ENCODE assay signal across 8 cellular contexts in genomic region chr11:128522943-128523518, GRCh38.
DNase-seq lines count a peak whose midpoint lies in the region; TF ChIP-seq lines count a peak whose summit lies in the region.

No MANE protein-coding gene starts in this region.

- no peak for TF ChIP-seq RAD21 in Ishikawa (IDR thresholded peaks at IDR 0.05; ENCODE audit: low read depth)

- H3K9me3 ChIP-seq in iPS-18c (ENCODE audit: control insufficient read depth, insufficient read depth, low read length): no peaks in the 10 kb centered on the region

- peak; percentile 83 for DNase-seq in CD1c-positive myeloid dendritic cell (ENCODE audit: extremely low spot score)
- peak; percentile 85 for DNase-seq in activated naive CD4-positive, alpha-beta T cell treated with Interleukin-2 at 50 U/mL for 16 hours
- DNase-seq in stimulated activated CD8-positive, alpha-beta memory T cell treated with anti-CD3 and anti-CD28 coated beads, Interleukin-15, amount 100 ng/mL, for 4 hours (ENCODE audit: low read depth in 2 of 2): peak; percentile 33 to 66
- no peak for DNase-seq in HCEC 1CT
- DNase-seq in NCI-H524 treated with DMSO at 0.1 percent for 48 hours (lab: John Stamatoyannopoulos, UW): no peak
- DNase-seq in GOT3 (lab: John Stamatoyannopoulos, UW): no peak

- no peak for TF ChIP-seq EP300 in Ishikawa (IDR thresholded peaks at IDR 0.05; ENCODE audit: borderline replicate concordance)

- peak overlapping the region; percentile 71 for H3K4me3 ChIP-seq in iPS-18c (ENCODE audit: insufficient read depth, low read depth, low read length)

TF ChIP-seq in Ishikawa, 13 proteins besides CTCF, POLR2A, EP300 and RAD21:
- no peak for TF ChIP-seq TCF12 (IDR thresholded peaks at IDR 0.05; ENCODE audit: low read depth)
- 0 out of 2 replicates have a peak, but pooled peaks have one; percentile 2 for TF ChIP-seq YY1 (IDR thresholded peaks at IDR 0.05; ENCODE audit: low read depth)

Comparison
In these comparisons a context has a peak if more than half of its experiments do, and no peak if none do; other contexts are left out.
1. DNase-seq: peak in CD1c-positive myeloid dendritic cell (single experiment), activated naive CD4-positive, alpha-beta T cell treated with Interleukin-2 at 50 U/mL for 16 hours (single experiment) and stimulated activated CD8-positive, alpha-beta memory T cell treated with anti-CD3 and anti-CD28 coated beads, Interleukin-15, amount 100 ng/mL, for 4 hours (2 of 2); none in HCEC 1CT (single experiment), NCI-H524 treated with DMSO at 0.1 percent for 48 hours (single experiment) and GOT3 (single experiment).